In the genomic region with DNA sequence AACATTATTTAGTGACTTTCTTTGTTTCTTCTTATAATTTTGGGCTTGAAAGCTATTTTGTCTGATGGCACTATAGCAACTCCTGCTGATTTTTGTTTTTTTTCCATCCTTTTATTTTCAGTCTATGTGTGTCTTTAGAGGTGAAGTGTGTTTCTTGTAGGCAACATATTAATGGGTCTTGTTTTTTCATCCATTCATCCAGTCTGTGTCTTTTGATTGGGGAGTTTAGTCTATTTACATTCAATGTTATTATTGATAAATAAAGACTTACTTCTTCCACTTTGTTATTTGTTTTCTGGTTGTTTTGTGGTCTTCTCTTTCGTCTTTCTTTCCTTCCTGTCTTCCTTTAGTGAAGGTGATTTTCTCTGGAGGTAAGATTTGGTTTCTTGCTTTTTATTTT, we compare ENCODE assay signal across 17 cellular contexts.
DNase-seq lines count a peak whose midpoint lies in the region; ATAC-seq and TF ChIP-seq lines count a peak whose summit lies in the region.
"Had no signal": no experiment of that assay in that cellular context is flagged by ENCODE, and none has a peak within 500 bp of the region (broad histone marks: within the 10 kb centered on the region; RNA-seq: fewer than 3 reads in every experiment).

No MANE protein-coding gene starts in this region.

- no peak overlapping the region for H3K4me3 Mint-ChIP-seq in activated T-cell treated with anti-CD3 and anti-CD28 coated beads, Interleukin-2, amount 50 U/mL, for 72 hours
- H3K4me3 Mint-ChIP-seq in progenitor cell of endocrine pancreas (ENCODE audit: low read depth): no peak overlapping the region
- H3K4me3 Mint-ChIP-seq: B cell; CD4-positive, alpha-beta T cell; CD8-positive, alpha-beta T cell had no signal

- CTCF ChIA-PET in HEK293 (lab: Yijun Ruan, JAX): interaction anchor here (0.6 kb wide), 1 partner anchor 170 kb away, joined by 3 read pairs; no protein-coding TSS in a partner anchor

- no peaks in the 10 kb centered on the region for H3K36me3 ChIP-seq in HEK293 (ENCODE audit: control insufficient read depth in 2 of 2, insufficient read depth in 1 of 2, low read length in 2 of 2)
- H3K36me3 ChIP-seq: BLaER1 treated with 17β-estradiol and CSF1 and Interleukin-3, amounts not matched to agents 10 nM and 100 nM had no signal

- no peak overlapping the region for H3K27ac ChIP-seq in HEK293 (ENCODE audit: extremely low read depth, low read depth, low read length)
- H3K27ac ChIP-seq: 22Rv1; A549; BLaER1 treated with 17β-estradiol and CSF1 and Interleukin-3, amounts not matched to agents 10 nM and 100 nM; C4-2B had no signal

- peaks cover 5% of the 10 kb centered on the region for H3K4me1 ChIP-seq in HEK293 (ENCODE audit: control insufficient read depth, insufficient read depth, low read length)
- H3K4me1 ChIP-seq: BLaER1 treated with 17β-estradiol and CSF1 and Interleukin-3, amounts not matched to agents 10 nM and 100 nM had no signal

- ATAC-seq in activated T-cell treated with anti-CD3 and anti-CD28 coated beads, Interleukin-2, amount 50 U/mL, for 72 hours (replicated peaks in 1 of 2): no peak
- ATAC-seq: A549; CD8-positive, alpha-beta T cell had no signal

- peaks cover 25 to 36% of the 10 kb centered on the region in 2 donors for H3K9me3 Mint-ChIP-seq in activated T-cell treated with anti-CD3 and anti-CD28 coated beads, Interleukin-2, amount 50 U/mL, for 72 hours
- peaks cover 43% of the 10 kb centered on the region for H3K9me3 Mint-ChIP-seq in progenitor cell of endocrine pancreas (ENCODE audit: low read depth)

- H3K36me3 Mint-ChIP-seq in activated T-cell treated with anti-CD3 and anti-CD28 coated beads, Interleukin-2, amount 50 U/mL, for 72 hours (ENCODE audit: insufficient read depth in 2 of 2): peaks cover 29 to 46% of the 10 kb centered on the region in 2 donors
- peaks cover 11% of the 10 kb centered on the region for H3K36me3 Mint-ChIP-seq in progenitor cell of endocrine pancreas (ENCODE audit: insufficient read depth)

- POLR2A ChIA-PET in HEK293 (lab: Yijun Ruan, JAX): no interaction called here

- H3K9me3 ChIP-seq in HEK293 (ENCODE audit: control insufficient read depth, insufficient read depth, low read depth, low read length): no peaks in the 10 kb centered on the region

- H3K4me3 ChIP-seq in HEK293 (ENCODE audit: low read depth, low read length): no peak overlapping the region
- H3K4me3 ChIP-seq: A549; BLaER1 treated with 17β-estradiol and CSF1 and Interleukin-3, amounts not matched to agents 10 nM and 100 nM had no signal

- H3K27me3 Mint-ChIP-seq in activated T-cell treated with anti-CD3 and anti-CD28 coated beads, Interleukin-2, amount 50 U/mL, for 72 hours (ENCODE audit: low read depth): no peaks in the 10 kb centered on the region
- H3K27me3 Mint-ChIP-seq in progenitor cell of endocrine pancreas: no peaks in the 10 kb centered on the region
- H3K27me3 Mint-ChIP-seq: B cell; CD4-positive, alpha-beta T cell had no signal

- no peak for DNase-seq in activated T-cell treated with anti-CD3 and anti-CD28 coated beads, Interleukin-2, amount 50 U/mL, for 72 hours
- DNase-seq in activated T-cell treated with anti-CD3 and anti-CD28 coated beads, Interleukin-2, amount 50 U/mL, for 48 hours: no peak
- DNase-seq in progenitor cell of endocrine pancreas (ENCODE audit: low spot score, unreplicated experiment) (no peak), NCI-H526 (lab: John Stamatoyannopoulos, UW) (no peak)
- DNase-seq: AML-193; Caco-2; Calu3; CD4-positive, alpha-beta T cell; CD8-positive, alpha-beta T cell; DMS79 treated with DMSO at 0.1 percent for 48 hours; GF-D8 had no signal

- H3K27ac Mint-ChIP-seq in activated T-cell treated with anti-CD3 and anti-CD28 coated beads, Interleukin-2, amount 50 U/mL, for 72 hours: peak overlapping the region; percentile 8
- H3K27ac Mint-ChIP-seq in progenitor cell of endocrine pancreas: peak overlapping the region; percentile 90
- H3K27ac Mint-ChIP-seq: B cell; CD4-positive, alpha-beta T cell; CD8-positive, alpha-beta T cell had no signal

- peaks cover 4% of the 10 kb centered on the region for H3K4me1 Mint-ChIP-seq in activated T-cell treated with anti-CD3 and anti-CD28 coated beads, Interleukin-2, amount 50 U/mL, for 72 hours (ENCODE audit: low read depth)
- H3K4me1 Mint-ChIP-seq in progenitor cell of endocrine pancreas (ENCODE audit: low read depth): peaks cover 2% of the 10 kb centered on the region
- H3K4me1 Mint-ChIP-seq: B cell had no signal

- TF ChIP-seq CTCF in HEK293 (tag by site-specific recombination; IDR thresholded peaks at IDR 0.05) (no peak), progenitor cell of endocrine pancreas (IDR thresholded peaks at IDR 0.05; ENCODE audit: unreplicated experiment) (no peak)

TF ChIP-seq in HEK293, 187 proteins besides CTCF, POLR2A, EP300 and RAD21:
- TF ChIP-seq ZNF138 (tag by site-specific recombination; IDR thresholded peaks at IDR 0.05; ENCODE audit: borderline replicate concordance) (no peak), SETDB1 (IDR thresholded peaks at IDR 0.05; ENCODE audit: insufficient read length, low read length) (peak; percentile 57), GLI2 (tag by site-specific recombination; IDR thresholded peaks at IDR 0.05; ENCODE audit: borderline replicate concordance, low read depth) (no peak), ZNF112 (tag by site-specific recombination; IDR thresholded peaks at IDR 0.05) (no peak), ZNF585B (tag by site-specific recombination; IDR thresholded peaks at IDR 0.05) (no peak)
